27 cellular contexts compared by ENCODE assay signal in the genomic region with DNA sequence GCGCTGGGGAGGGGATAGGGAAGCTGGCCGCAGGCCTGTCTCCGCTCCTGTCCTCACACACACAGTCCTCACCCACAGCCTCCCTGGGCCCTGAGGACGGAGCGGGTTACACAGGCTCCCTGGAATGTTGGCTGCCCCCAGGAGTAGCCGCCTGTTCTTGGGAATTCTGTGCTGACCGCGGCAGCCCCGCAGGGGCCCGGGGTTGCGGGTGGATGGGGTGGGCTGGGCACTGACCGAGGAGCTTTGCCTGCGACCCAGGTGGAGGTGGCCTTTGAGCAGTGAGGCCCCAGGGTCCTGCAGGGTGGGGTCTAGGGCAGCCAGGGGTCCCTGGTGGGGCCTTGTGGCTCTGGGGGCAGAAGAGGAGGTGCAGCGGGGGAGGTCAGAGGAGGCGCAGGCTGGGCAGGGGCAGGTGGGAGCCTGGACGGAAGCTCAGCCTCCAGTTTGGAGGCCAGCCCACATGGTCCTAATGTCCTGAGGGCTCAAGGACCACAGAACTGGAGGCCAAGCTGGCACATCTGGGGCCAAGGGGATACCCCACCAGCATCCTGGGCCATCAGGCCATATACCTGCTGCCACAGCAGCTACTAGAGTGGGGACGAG. TPM values are rescaled to one million over a fixed set of nuclear protein-coding genes. Genes with fewer than 3 reads are reported as not detected.
DNase-seq lines count a peak whose midpoint lies in the region; TF ChIP-seq lines count a peak whose summit lies in the region.
"Had no signal": no experiment of that assay in that cellular context is flagged by ENCODE, and none has a peak within 500 bp of the region (broad histone marks: within the 10 kb centered on the region; RNA-seq: fewer than 3 reads in every experiment).

No MANE protein-coding gene starts in this region.

- peaks cover 9% of the 10 kb centered on the region for H3K27me3 Mint-ChIP-seq in activated CD4-positive, alpha-beta memory T cell treated with anti-CD3 and anti-CD28 coated beads for 36 hours

- no peak for TF ChIP-seq POLR2A in spleen (IDR thresholded peaks at IDR 0.05)

- H3K9me3 ChIP-seq in spleen, result no peaks in the 10 kb centered on the region
- H3K9me3 ChIP-seq: heart left ventricle, ovary, thyroid gland had no signal

- peaks cover 0 to 16% (median 0%) of the 10 kb centered on the region in 6 donors for H3K4me1 ChIP-seq in spleen

- no peak overlapping the region for H3K27ac ChIP-seq in spleen
- H3K27ac ChIP-seq: coronary artery, heart left ventricle, ovary, thyroid gland, WERI-Rb-1 had no signal

- H3K4me3 Mint-ChIP-seq in activated CD4-positive, alpha-beta memory T cell treated with anti-CD3 and anti-CD28 coated beads for 36 hours, result no peak overlapping the region
- H3K4me3 Mint-ChIP-seq: activated naive CD8-positive, alpha-beta T cell treated with anti-CD3 and anti-CD28 coated beads, Interleukin-2, amount 50 U/mL, for 24 hours; activated T-helper 1 cell treated with anti-CD3 and anti-CD28 coated beads, Interleukin-12 subunit alpha, Interleukin-12 subunit beta, Interleukin-2, Interleukin-4 antibody, amounts not matched to agents 30 ng/mL and 10 ng/mL and 1 ng/mL, durations not matched to agents 14 hours and 24 hours and 36 hours; CD8-positive, alpha-beta T cell; T-helper 1 cell treated with Interleukin-12 subunit alpha and Interleukin-12 subunit beta and Interleukin-4 antibody, amounts not matched to agents 30 μg/mL and 1 μg/mL, for 36 hours had no signal

- no peak for TF ChIP-seq CTCF in spleen (IDR thresholded peaks at IDR 0.05 in 8 of 11, conservative IDR thresholded peaks at IDR 0.05 in 3 of 11)

- DNase-seq in activated naive CD4-positive, alpha-beta T cell treated with anti-CD3 and anti-CD28 coated beads, Interleukin-2, amount 50 U/mL, for 16 hours, result peak; percentile 8
- DNase-seq in activated naive CD4-positive, alpha-beta T cell treated with Interleukin-2 at 50 U/mL for 16 hours, result no peak
- peak; percentile 57 for DNase-seq in H7
- DNase-seq in left kidney (ENCODE audit: low read depth, low spot score), result peak; percentile 68
- DNase-seq in spleen, result peak; percentile 70
- no peak for DNase-seq in ACHN
- no peak for DNase-seq in SW 1271 (lab: John Stamatoyannopoulos, UW)
- no peak for DNase-seq in activated CD4-positive, alpha-beta memory T cell treated with anti-CD3 and anti-CD28 coated beads for 36 hours
- DNase-seq: activated naive CD8-positive, alpha-beta T cell treated with anti-CD3 and anti-CD28 coated beads, Interleukin-2, amount 50 U/mL, for 24 hours; KG1; NCI-H2227 treated with DMSO at 0.1 percent for 48 hours; PC-3; SIG-M5; stimulated activated CD4-positive, alpha-beta T cell treated with anti-CD3 and anti-CD28 coated beads, Interleukin-2, amount 100 ng/mL, for 24 hours; stimulated activated naive CD4-positive, alpha-beta T cell treated with Interleukin-2 at 50 U/mL for 16 hours; WERI-Rb-1 had no signal

- H3K27me3 ChIP-seq in H7 (ENCODE audit: control insufficient read depth, insufficient read depth, low read length) (no peaks in the 10 kb centered on the region), spleen (replicated peaks in 1 of 7) (peaks cover 0 to 80% (median 8%) of the 10 kb centered on the region in 7 donors)
- H3K27me3 ChIP-seq: ovary, thyroid gland had no signal

- WGBS in spleen, 5 donors, result 81 to 96% (median 88%) methylated on average over 15 to 17 of the region's 17 CpGs

- intact Hi-C loops in spleen (cut with DNase I; ENCODE audit: low total_unique reads), result no loop called here
- intact Hi-C loops in activated CD4-positive, alpha-beta memory T cell treated with anti-CD3 and anti-CD28 coated beads for 36 hours (cut with micrococcal nuclease), result no loop called here

- H3K27ac Mint-ChIP-seq in activated CD4-positive, alpha-beta memory T cell treated with anti-CD3 and anti-CD28 coated beads for 36 hours, result no peak overlapping the region
- H3K27ac Mint-ChIP-seq: activated naive CD8-positive, alpha-beta T cell treated with anti-CD3 and anti-CD28 coated beads, Interleukin-2, amount 50 U/mL, for 24 hours; activated T-helper 1 cell treated with anti-CD3 and anti-CD28 coated beads, Interleukin-12 subunit alpha, Interleukin-12 subunit beta, Interleukin-2, Interleukin-4 antibody, amounts not matched to agents 30 ng/mL and 10 ng/mL and 1 ng/mL, durations not matched to agents 14 hours and 24 hours and 36 hours; CD8-positive, alpha-beta T cell; T-helper 1 cell treated with Interleukin-12 subunit alpha and Interleukin-12 subunit beta and Interleukin-4 antibody, amounts not matched to agents 30 μg/mL and 1 μg/mL, for 36 hours had no signal

- H3K4me3 ChIP-seq in H7 (ENCODE audit: insufficient read depth, low read depth, low read length), result no peak overlapping the region
- no peak overlapping the region for H3K4me3 ChIP-seq in spleen
- H3K4me3 ChIP-seq: coronary artery, heart left ventricle, lung, ovary, thyroid gland had no signal

- CTCF ChIA-PET in activated CD4-positive, alpha-beta memory T cell treated with anti-CD3 and anti-CD28 coated beads for 36 hours (lab: Charles Lee), result no interaction called here

- H3K36me3 ChIP-seq in H7 (replicated peaks; ENCODE audit: control insufficient read depth, insufficient read depth, low read length) (no peaks in the 10 kb centered on the region), spleen (no peaks in the 10 kb centered on the region)
- H3K36me3 ChIP-seq: heart left ventricle, ovary, thyroid gland, WERI-Rb-1 had no signal

- H3K9me3 Mint-ChIP-seq in activated CD4-positive, alpha-beta memory T cell treated with anti-CD3 and anti-CD28 coated beads for 36 hours, result no peaks in the 10 kb centered on the region
- H3K9me3 Mint-ChIP-seq: activated naive CD8-positive, alpha-beta T cell treated with anti-CD3 and anti-CD28 coated beads, Interleukin-2, amount 50 U/mL, for 24 hours; activated T-helper 1 cell treated with anti-CD3 and anti-CD28 coated beads, Interleukin-12 subunit alpha, Interleukin-12 subunit beta, Interleukin-2, Interleukin-4 antibody, amounts not matched to agents 30 ng/mL and 10 ng/mL and 1 ng/mL, durations not matched to agents 14 hours and 24 hours and 36 hours; CD8-positive, alpha-beta T cell; T-helper 1 cell treated with Interleukin-12 subunit alpha and Interleukin-12 subunit beta and Interleukin-4 antibody, amounts not matched to agents 30 μg/mL and 1 μg/mL, for 36 hours had no signal

- no peaks in the 10 kb centered on the region for H3K36me3 Mint-ChIP-seq in activated CD4-positive, alpha-beta memory T cell treated with anti-CD3 and anti-CD28 coated beads for 36 hours
- H3K36me3 Mint-ChIP-seq: CD8-positive, alpha-beta T cell had no signal

- in situ Hi-C loops in ACHN (cut with HindIII; ENCODE audit: low pct_ligation_motif_present, low pct_unique_long_range_greater_than_20kb, low sequenced_read_pairs), result no loop called here

- H3K4me1 Mint-ChIP-seq in activated CD4-positive, alpha-beta memory T cell treated with anti-CD3 and anti-CD28 coated beads for 36 hours (ENCODE audit: low read depth), result peaks cover 3% of the 10 kb centered on the region
- H3K4me1 Mint-ChIP-seq: activated naive CD8-positive, alpha-beta T cell treated with anti-CD3 and anti-CD28 coated beads, Interleukin-2, amount 50 U/mL, for 24 hours had no signal

- POLR2A ChIA-PET in activated CD4-positive, alpha-beta memory T cell treated with anti-CD3 and anti-CD28 coated beads for 36 hours (lab: Charles Lee), result no interaction called here

RNA-seq across cellular contexts. Expression of a gene that starts 6.6 kb away (rescaled TPM):
- not detected in 2 replicates for total RNA-seq in H7 (2014; rRNA removed; shearing (Covaris generic))
- total RNA-seq in spleen, result not detected
- polyA plus RNA-seq in spleen, result not detected
- total RNA-seq in activated CD4-positive, alpha-beta memory T cell treated with anti-CD3 and anti-CD28 coated beads for 36 hours, result not detected
- total RNA-seq: activated CD8-positive, alpha-beta memory T cell treated with anti-CD3 and anti-CD28 coated beads for 36 hours; activated T-helper 1 cell treated with anti-CD3 and anti-CD28 coated beads, Interleukin-12 subunit alpha, Interleukin-12 subunit beta, Interleukin-2, Interleukin-4 antibody, amounts not matched to agents 30 ng/mL and 10 ng/mL and 1 ng/mL, durations not matched to agents 14 hours and 24 hours and 36 hours; CD8-positive, alpha-beta T cell; H4; heart left ventricle; HT1080; lung; ovary; PC-3; thyroid gland had no signal
- polyA plus RNA-seq: heart left ventricle, lung, ovary had no signal

RNA-seq across cellular contexts. Expression of a gene that starts 7.0 kb away (rescaled TPM):
- not detected in 2 replicates for total RNA-seq in H7 (2014; rRNA removed; shearing (Covaris generic))
- 1 to 10 TPM in 2 of 7 donors, under 1 TPM in 2, not detected in 3; 0.41 to 1.9 (median 1.2) TPM for total RNA-seq in spleen
- polyA plus RNA-seq in spleen, result not detected
- not detected for total RNA-seq in activated CD4-positive, alpha-beta memory T cell treated with anti-CD3 and anti-CD28 coated beads for 36 hours
- total RNA-seq: activated CD8-positive, alpha-beta memory T cell treated with anti-CD3 and anti-CD28 coated beads for 36 hours; activated T-helper 1 cell treated with anti-CD3 and anti-CD28 coated beads, Interleukin-12 subunit alpha, Interleukin-12 subunit beta, Interleukin-2, Interleukin-4 antibody, amounts not matched to agents 30 ng/mL and 10 ng/mL and 1 ng/mL, durations not matched to agents 14 hours and 24 hours and 36 hours; CD8-positive, alpha-beta T cell; H4; HT1080; ovary; PC-3 had no signal
- polyA plus RNA-seq: ovary had no signal

Comparison
In these comparisons a context has a peak if more than half of its experiments do, and no peak if none do; other contexts are left out.
1. DNase-seq: peak in activated naive CD4-positive, alpha-beta T cell treated with anti-CD3 and anti-CD28 coated beads, Interleukin-2, amount 50 U/mL, for 16 hours (single experiment), H7 (single experiment), left kidney (single experiment) and spleen (single experiment); none in activated naive CD4-positive, alpha-beta T cell treated with Interleukin-2 at 50 U/mL for 16 hours (single experiment), ACHN (single experiment), SW 1271 (0 of 2) and activated CD4-positive, alpha-beta memory T cell treated with anti-CD3 and anti-CD28 coated beads for 36 hours (single experiment).